3 cellular contexts compared by ENCODE assay signal in the genomic region with DNA sequence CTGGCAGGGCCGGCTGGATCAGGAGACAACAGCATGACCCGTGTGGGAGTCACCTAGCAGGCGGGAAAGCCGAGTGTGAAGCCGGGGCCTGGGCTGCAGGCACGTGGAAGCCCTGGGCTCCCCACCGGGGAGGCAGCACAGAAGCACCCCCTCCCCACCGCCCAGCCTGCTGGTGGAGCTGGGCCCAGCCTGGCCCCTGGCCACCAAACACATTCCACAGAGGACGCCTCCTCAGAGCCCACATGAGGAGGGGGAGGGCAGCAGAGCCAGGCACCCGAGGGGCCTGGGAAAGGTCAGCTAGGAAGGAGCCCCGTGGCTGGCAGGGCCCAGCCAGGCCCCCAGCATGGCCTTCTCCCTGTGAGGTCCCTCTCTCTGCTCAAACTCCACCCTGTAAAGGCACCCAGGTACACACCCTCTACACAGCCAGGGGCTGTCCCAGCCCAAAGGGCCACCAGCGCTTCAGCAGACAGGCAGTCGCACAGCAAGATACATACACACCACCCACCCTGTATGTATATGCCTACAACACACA.
TF ChIP-seq lines count a peak whose summit lies in the region.

No MANE protein-coding gene starts in this region.

TF ChIP-seq in HEK293, 187 proteins besides CTCF, POLR2A, EP300 and RAD21:
- no peak for TF ChIP-seq ZNF266 (tag by site-specific recombination; IDR thresholded peaks at IDR 0.05; ENCODE audit: low read depth)
- peak; percentile 85 for TF ChIP-seq GLIS1 (tag by site-specific recombination; IDR thresholded peaks at IDR 0.05)
- peak; percentile 48 for TF ChIP-seq KLF1 (tag by site-specific recombination; IDR thresholded peaks at IDR 0.05)
- TF ChIP-seq ZNF76 (tag by site-specific recombination; IDR thresholded peaks at IDR 0.05; ENCODE audit: borderline replicate concordance, low read depth), result no peak

TF ChIP-seq in H1, 55 proteins besides CTCF, POLR2A, EP300 and RAD21:
- TF ChIP-seq SIX5 (IDR thresholded peaks at IDR 0.05; ENCODE audit: low read depth, low read length), result no peak
- no peak for TF ChIP-seq TAF1 (IDR thresholded peaks at IDR 0.05; ENCODE audit: low read depth, low read length)
- peak; percentile 80 for TF ChIP-seq E2F6 (IDR thresholded peaks at IDR 0.05)
- no peak for TF ChIP-seq NRF1 (IDR thresholded peaks at IDR 0.05; ENCODE audit: low read depth, low read length)
- TF ChIP-seq CBX5 (IDR thresholded peaks at IDR 0.05; ENCODE audit: low read depth, low read length), result no peak
- no peak for TF ChIP-seq TBP (IDR thresholded peaks at IDR 0.05; ENCODE audit: low read depth, low read length)
- no peak for TF ChIP-seq PHF8 (conservative IDR thresholded peaks at IDR 0.05; ENCODE audit: low read depth, low read length)
- TF ChIP-seq MAX (IDR thresholded peaks at IDR 0.05), result peak; percentile 43; the same call in 1 of the 2 replicates
- TF ChIP-seq CHD2 (IDR thresholded peaks at IDR 0.05; ENCODE audit: low read length), result no peak
- TF ChIP-seq EGR1 (IDR thresholded peaks at IDR 0.05; ENCODE audit: borderline replicate concordance, low read depth, low read length), result no peak
- TF ChIP-seq KDM4A (IDR thresholded peaks at IDR 0.05; ENCODE audit: low read depth, low read length, severe bottlenecking), result no peak
- TF ChIP-seq SRF (IDR thresholded peaks at IDR 0.05; ENCODE audit: low read depth, low read length), result no peak
- no peak for TF ChIP-seq SUZ12 (IDR thresholded peaks at IDR 0.05; ENCODE audit: low read length)
- no peak for TF ChIP-seq RBBP5 (IDR thresholded peaks at IDR 0.05; ENCODE audit: borderline replicate concordance, low read depth, low read length)
- no peak for TF ChIP-seq USF2 (IDR thresholded peaks at IDR 0.05; ENCODE audit: low read length)
- TF ChIP-seq MAFK (IDR thresholded peaks at IDR 0.05; ENCODE audit: low read depth, low read length), result no peak
- TF ChIP-seq JUND (IDR thresholded peaks at IDR 0.05; ENCODE audit: low read length), result no peak
- no peak for TF ChIP-seq BRCA1 (IDR thresholded peaks at IDR 0.05; ENCODE audit: low read depth, low read length)

TF ChIP-seq in liver, 16 proteins besides CTCF, POLR2A, EP300 and RAD21:
- TF ChIP-seq JUND (IDR thresholded peaks at IDR 0.05) (no peak), YY1 (IDR thresholded peaks at IDR 0.05) (no peak), SP1 (IDR thresholded peaks at IDR 0.05) (no peak), FOXA1 (IDR thresholded peaks at IDR 0.05) (no peak), HNF4A (conservative IDR thresholded peaks at IDR 0.05) (no peak)
